Comparison of ENCODE assay signal across 14 cellular contexts in genomic region chr17:80778716-80779115, GRCh38.
DNase-seq lines count a peak whose midpoint lies in the region; ATAC-seq and TF ChIP-seq lines count a peak whose summit lies in the region.
"Had no signal": no experiment of that assay in that cellular context is flagged by ENCODE, and none has a peak within 500 bp of the region (broad histone marks: within the 10 kb centered on the region; RNA-seq: fewer than 3 reads in every experiment).

No MANE protein-coding gene starts in this region.

- TF ChIP-seq RAD21 in IMR-90 (IDR thresholded peaks at IDR 0.05; ENCODE audit: low read length) = no peak

- H3K27ac Mint-ChIP-seq in activated CD8-positive, alpha-beta memory T cell treated with anti-CD3 and anti-CD28 coated beads, Interleukin-2, amount 10 ng/mL, durations not matched to agents 7 days and 5 days = peak overlapping the region; percentile 68
- peak overlapping the region; percentile 35 for H3K27ac Mint-ChIP-seq in activated CD4-positive, alpha-beta memory T cell treated with anti-CD3 and anti-CD28 coated beads for 36 hours
- peak overlapping the region in 6 of 9 donors; percentile 25 to 99 (median 71) for H3K27ac Mint-ChIP-seq in naive thymus-derived CD4-positive, alpha-beta T cell
- no peak overlapping the region for H3K27ac Mint-ChIP-seq in chondrocyte (ENCODE audit: unreplicated experiment)

- POLR2A ChIA-PET in IMR-90 (lab: Charles Lee; ENCODE audit: unreplicated experiment) = no interaction called here
- POLR2A ChIA-PET in activated CD4-positive, alpha-beta memory T cell treated with anti-CD3 and anti-CD28 coated beads for 36 hours (lab: Charles Lee) = no interaction called here
- POLR2A ChIA-PET in naive thymus-derived CD4-positive, alpha-beta T cell (lab: Charles Lee) = interaction anchor here (2.0 kb wide), 1 partner anchor 16 kb away, joined by 5 read pairs; no protein-coding TSS in a partner anchor

- peaks cover 37% of the 10 kb centered on the region for H3K36me3 Mint-ChIP-seq in activated CD8-positive, alpha-beta memory T cell treated with anti-CD3 and anti-CD28 coated beads, Interleukin-2, amount 10 ng/mL, durations not matched to agents 7 days and 5 days
- peaks cover 26% of the 10 kb centered on the region for H3K36me3 Mint-ChIP-seq in activated CD4-positive, alpha-beta memory T cell treated with anti-CD3 and anti-CD28 coated beads for 36 hours
- peaks cover 0 to 48% (median 21%) of the 10 kb centered on the region in 5 donors for H3K36me3 Mint-ChIP-seq in naive thymus-derived CD4-positive, alpha-beta T cell
- H3K36me3 Mint-ChIP-seq in chondrocyte (ENCODE audit: low read depth) = peaks cover 3% of the 10 kb centered on the region

- dilution Hi-C loops in IMR-90 (cut with HindIII; ENCODE audit: low sequenced_read_pairs, unreplicated experiment) = no loop called here

- no peak for TF ChIP-seq POLR2A in IMR-90 (IDR thresholded peaks at IDR 0.05; ENCODE audit: low read depth, low read length)

- TF ChIP-seq CTCF in IMR-90 (conservative IDR thresholded peaks at IDR 0.05; ENCODE audit: low read depth, low read length) (no peak), chondrocyte (IDR thresholded peaks at IDR 0.05) (no peak)

- H2AFZ ChIP-seq in IMR-90 (replicated peaks; ENCODE audit: low read length, poor library complexity) = no peak overlapping the region

- no peak overlapping the region for H3K4me2 ChIP-seq in IMR-90 (ENCODE audit: low read depth, low read length)

- no peaks in the 10 kb centered on the region for H3K27me3 ChIP-seq in IMR-90 (ENCODE audit: control insufficient read depth, insufficient read depth, low read length)
- no peaks in the 10 kb centered on the region for H3K27me3 ChIP-seq in naive thymus-derived CD4-positive, alpha-beta T cell (ENCODE audit: control insufficient read depth in 2 of 2, insufficient read depth in 2 of 2, low read length in 2 of 2)
- no peaks in the 10 kb centered on the region for H3K27me3 ChIP-seq in effector memory CD4-positive, alpha-beta T cell (replicated peaks; ENCODE audit: control insufficient read depth, insufficient read depth, low read length, poor library complexity, severe bottlenecking)

- no peaks in the 10 kb centered on the region for H3K9me3 ChIP-seq in IMR-90 (ENCODE audit: control insufficient read depth, insufficient read depth, low read length)
- no peaks in the 10 kb centered on the region for H3K9me3 ChIP-seq in naive thymus-derived CD4-positive, alpha-beta T cell (ENCODE audit: control insufficient read depth in 2 of 3, low read length in 3 of 3)
- no peaks in the 10 kb centered on the region for H3K9me3 ChIP-seq in effector memory CD4-positive, alpha-beta T cell (ENCODE audit: control insufficient read depth, low read length)

- H3K27me3 Mint-ChIP-seq in activated CD8-positive, alpha-beta memory T cell treated with anti-CD3 and anti-CD28 coated beads, Interleukin-2, amount 10 ng/mL, durations not matched to agents 7 days and 5 days = no peaks in the 10 kb centered on the region
- H3K27me3 Mint-ChIP-seq in activated CD4-positive, alpha-beta memory T cell treated with anti-CD3 and anti-CD28 coated beads for 36 hours = no peaks in the 10 kb centered on the region
- H3K27me3 Mint-ChIP-seq in naive thymus-derived CD4-positive, alpha-beta T cell = no peaks in the 10 kb centered on the region
- H3K27me3 Mint-ChIP-seq in chondrocyte (ENCODE audit: low read depth) = no peaks in the 10 kb centered on the region

- peak overlapping the region; percentile 29 for H2BK5ac ChIP-seq in IMR-90 (ENCODE audit: low read depth, low read length, poor library complexity, severe bottlenecking)

- H3K18ac ChIP-seq in IMR-90 (ENCODE audit: low read depth, low read length) = no peak overlapping the region

- H3K79me1 ChIP-seq in IMR-90 (ENCODE audit: low read depth in 1 of 2, low read length in 2 of 2) = peaks cover 11 to 80% of the 10 kb centered on the region in 2 experiments; a peak in 3 of 4 replicates

- H2BK20ac ChIP-seq in IMR-90 (ENCODE audit: low read depth, low read length) = peak overlapping the region; percentile 28; the same call in 1 of the 2 replicates

- H3K4me1 ChIP-seq in IMR-90 (ENCODE audit: control insufficient read depth, insufficient read depth, low read length) = peaks cover 34% of the 10 kb centered on the region
- peaks cover 34 to 63% of the 10 kb centered on the region in 2 donors for H3K4me1 ChIP-seq in naive thymus-derived CD4-positive, alpha-beta T cell (ENCODE audit: control insufficient read depth in 2 of 2, insufficient read depth in 2 of 2, low read length in 2 of 2)
- peaks cover 47% of the 10 kb centered on the region for H3K4me1 ChIP-seq in effector memory CD4-positive, alpha-beta T cell (ENCODE audit: control insufficient read depth, insufficient read depth, low read length, poor library complexity, severe bottlenecking)

- H3K9ac ChIP-seq in IMR-90 (ENCODE audit: low read depth, low read length) = no peak overlapping the region

- H4K20me1 ChIP-seq in IMR-90 (ENCODE audit: insufficient read depth, low read length) = no peaks in the 10 kb centered on the region

- no peak overlapping the region for H3K14ac ChIP-seq in IMR-90 (replicated peaks; ENCODE audit: low read depth, low read length)

- no peak overlapping the region for H3K27ac ChIP-seq in IMR-90 (ENCODE audit: insufficient read depth, low read length)
- no peak overlapping the region for H3K27ac ChIP-seq in naive thymus-derived CD4-positive, alpha-beta T cell (ENCODE audit: low read depth, low read length)
- H3K27ac ChIP-seq in effector memory CD4-positive, alpha-beta T cell (ENCODE audit: insufficient read depth, low read length, poor library complexity, severe bottlenecking) = no peak overlapping the region

- peak overlapping the region; percentile 71 for H3K4ac ChIP-seq in IMR-90 (ENCODE audit: low read depth, low read length)

- ATAC-seq in activated CD8-positive, alpha-beta memory T cell treated with anti-CD3 and anti-CD28 coated beads, Interleukin-2, amount 10 ng/mL, durations not matched to agents 7 days and 5 days = no peak
- no peak for ATAC-seq in IMR-90 (ENCODE audit: low read depth)
- no peak for ATAC-seq in naive thymus-derived CD4-positive, alpha-beta T cell

- H3K23ac ChIP-seq in IMR-90 (ENCODE audit: low read depth, low read length) = no peak overlapping the region

- no peak overlapping the region for H3K4me3 Mint-ChIP-seq in activated CD8-positive, alpha-beta memory T cell treated with anti-CD3 and anti-CD28 coated beads, Interleukin-2, amount 10 ng/mL, durations not matched to agents 7 days and 5 days
- H3K4me3 Mint-ChIP-seq in activated CD4-positive, alpha-beta memory T cell treated with anti-CD3 and anti-CD28 coated beads for 36 hours = no peak overlapping the region
- H3K4me3 Mint-ChIP-seq in naive thymus-derived CD4-positive, alpha-beta T cell = no peak overlapping the region
- H3K4me3 Mint-ChIP-seq in chondrocyte (ENCODE audit: unreplicated experiment) = no peak overlapping the region
- H3K4me3 Mint-ChIP-seq: CD14-positive monocyte, H9 had no signal

- WGBS in IMR-90 (ENCODE audit: extremely low coverage in 2 of 2, insufficient read length in 1 of 2), 2 experiments = 100% methylated on average over 9 of the region's 13 CpGs; no CpG with 5 or more reads in 1 of the 2 experiments

- H3K56ac ChIP-seq in IMR-90 (ENCODE audit: extremely low read depth, insufficient read depth, low read length) = no peak overlapping the region

- BruUV-seq in IMR-90 (replicated peaks; lab: Mats Ljungman, UMichigan) = no TSS peak

- in situ Hi-C loops in IMR-90 (cut with MboI; ENCODE audit: low sequenced_read_pairs) = no loop called here

- H3K4me1 Mint-ChIP-seq in activated CD8-positive, alpha-beta memory T cell treated with anti-CD3 and anti-CD28 coated beads, Interleukin-2, amount 10 ng/mL, durations not matched to agents 7 days and 5 days = peaks cover 85% of the 10 kb centered on the region
- peaks cover 68% of the 10 kb centered on the region for H3K4me1 Mint-ChIP-seq in activated CD4-positive, alpha-beta memory T cell treated with anti-CD3 and anti-CD28 coated beads for 36 hours (ENCODE audit: low read depth)
- peaks cover 41 to 93% (median 82%) of the 10 kb centered on the region in 7 donors for H3K4me1 Mint-ChIP-seq in naive thymus-derived CD4-positive, alpha-beta T cell
- peaks cover 59% of the 10 kb centered on the region for H3K4me1 Mint-ChIP-seq in chondrocyte (ENCODE audit: low read depth)

- H2BK15ac ChIP-seq in IMR-90 (ENCODE audit: low read depth, low read length) = peak overlapping the region; percentile 37; the same call in 2 of the 3 replicates

- intact Hi-C loops in IMR-90 (cut with micrococcal nuclease) = no loop called here
- intact Hi-C loops in activated CD4-positive, alpha-beta memory T cell treated with anti-CD3 and anti-CD28 coated beads for 36 hours (cut with micrococcal nuclease) = no loop called here
- intact Hi-C loops in naive thymus-derived CD4-positive, alpha-beta T cell (cut with micrococcal nuclease) = no loop called here

- peaks cover 33% of the 10 kb centered on the region for H3K9me1 ChIP-seq in IMR-90 (ENCODE audit: insufficient read depth, low read length)

- H4K91ac ChIP-seq in IMR-90 (ENCODE audit: insufficient read depth, low read depth, low read length) = peak overlapping the region; percentile 77

- H4K5ac ChIP-seq in IMR-90 (ENCODE audit: low read depth, low read length) = no peak overlapping the region

- H3K9me3 Mint-ChIP-seq in activated CD8-positive, alpha-beta memory T cell treated with anti-CD3 and anti-CD28 coated beads, Interleukin-2, amount 10 ng/mL, durations not matched to agents 7 days and 5 days (ENCODE audit: low read depth) = no peaks in the 10 kb centered on the region
- no peaks in the 10 kb centered on the region for H3K9me3 Mint-ChIP-seq in activated CD4-positive, alpha-beta memory T cell treated with anti-CD3 and anti-CD28 coated beads for 36 hours
- peaks cover 0 to 2% (median 0%) of the 10 kb centered on the region in 11 donors for H3K9me3 Mint-ChIP-seq in naive thymus-derived CD4-positive, alpha-beta T cell
- H3K9me3 Mint-ChIP-seq in chondrocyte (ENCODE audit: low read depth) = no peaks in the 10 kb centered on the region
- H3K9me3 Mint-ChIP-seq: H9 had no signal

- no peak overlapping the region for H3K4me3 ChIP-seq in IMR-90 (ENCODE audit: insufficient read depth, low read depth, low read length)
- no peak overlapping the region for H3K4me3 ChIP-seq in naive thymus-derived CD4-positive, alpha-beta T cell (ENCODE audit: low read length)
- H3K4me3 ChIP-seq in effector memory CD4-positive, alpha-beta T cell (ENCODE audit: insufficient read depth, low read depth, low read length, poor library complexity, severe bottlenecking) = no peak overlapping the region

- DNase-seq in activated CD8-positive, alpha-beta memory T cell treated with anti-CD3 and anti-CD28 coated beads, Interleukin-2, amount 10 ng/mL, durations not matched to agents 7 days and 5 days = no peak
- DNase-seq in activated CD8-positive, alpha-beta memory T cell treated with anti-CD3 and anti-CD28 coated beads, Interleukin-2, amount 50 U/mL, for 48 hours = no peak
- DNase-seq in IMR-90 = no peak
- no peak for DNase-seq in activated CD4-positive, alpha-beta memory T cell treated with anti-CD3 and anti-CD28 coated beads for 36 hours
- no peak for DNase-seq in naive thymus-derived CD4-positive, alpha-beta T cell
- DNase-seq in NCI-H345 (lab: John Stamatoyannopoulos, UW) = no peak
- DNase-seq in effector memory CD4-positive, alpha-beta T cell = no peak
- DNase-seq in chondrocyte (ENCODE audit: low spot score) = no peak
- DNase-seq: DMS53, H9, NCI-H1092, NCI-H2227 treated with DMSO at 0.1 percent for 48 hours, NCI-H526 treated with DMSO at 0.1 percent for 48 hours had no signal

- H3K36me3 ChIP-seq in IMR-90 (ENCODE audit: control insufficient read depth, insufficient read depth, low read length) = peaks cover 4% of the 10 kb centered on the region
- peaks cover 0 to 14% (median 0%) of the 10 kb centered on the region in 3 experiments for H3K36me3 ChIP-seq in naive thymus-derived CD4-positive, alpha-beta T cell (ENCODE audit: control insufficient read depth in 2 of 3, insufficient read depth in 3 of 3, low read length in 3 of 3)
- H3K36me3 ChIP-seq in effector memory CD4-positive, alpha-beta T cell (ENCODE audit: control insufficient read depth, insufficient read depth, low read length) = peaks cover 16% of the 10 kb centered on the region

- CTCF ChIA-PET in activated CD8-positive, alpha-beta memory T cell treated with anti-CD3 and anti-CD28 coated beads, Interleukin-2, amount 10 ng/mL, durations not matched to agents 7 days and 5 days (lab: Charles Lee) = interaction anchor here (1.6 to 4.4 kb wide), 2 partner anchors 13 to 15 kb away, joined by 3 to 27 read pairs; no protein-coding TSS in a partner anchor
- CTCF ChIA-PET in IMR-90 (lab: Yijun Ruan, JAX) = no interaction called here
- CTCF ChIA-PET in activated CD4-positive, alpha-beta memory T cell treated with anti-CD3 and anti-CD28 coated beads for 36 hours (lab: Charles Lee) = no interaction called here
- CTCF ChIA-PET in naive thymus-derived CD4-positive, alpha-beta T cell (lab: Charles Lee) = interaction anchor here (0.7 to 1.1 kb wide), 3 partner anchors 10 to 77 kb away, joined by 3 read pairs; no protein-coding TSS in a partner anchor

- peak overlapping the region; percentile 87; the same call in 1 of the 2 replicates for H2BK120ac ChIP-seq in IMR-90 (ENCODE audit: low read depth, low read length)

- H4K8ac ChIP-seq in IMR-90 (ENCODE audit: low read depth in 2 of 2, low read length in 2 of 2) = peak overlapping the region in 1 of 2 experiments; percentile 94; a peak in 2 of 4 replicates

- peak overlapping the region; percentile 17 for H2AK9ac ChIP-seq in IMR-90 (replicated peaks; ENCODE audit: low read depth, low read length, poor library complexity)

- peak overlapping the region; percentile 94 for H2AK5ac ChIP-seq in IMR-90 (ENCODE audit: low read depth, low read length)

Comparison
In these comparisons a context has a peak if more than half of its experiments do, and no peak if none do; other contexts are left out.
1. CTCF ChIA-PET loops: an anchor here in activated CD8-positive, alpha-beta memory T cell treated with anti-CD3 and anti-CD28 coated beads, Interleukin-2, amount 10 ng/mL, durations not matched to agents 7 days and 5 days (1.6 to 4.4 kb wide) and naive thymus-derived CD4-positive, alpha-beta T cell (0.7 to 1.1 kb wide); none called in IMR-90 and activated CD4-positive, alpha-beta memory T cell treated with anti-CD3 and anti-CD28 coated beads for 36 hours.